ENCODE assay signal across 10 cellular contexts in genomic region chr11:45285931-45286632, GRCh38. TPM values are rescaled to one million over a fixed set of nuclear protein-coding genes. Genes with fewer than 3 reads are reported as not detected.
DNase-seq lines count a peak whose midpoint lies in the region; ATAC-seq, FAIRE-seq and TF ChIP-seq lines count a peak whose summit lies in the region.
"Had no signal": no experiment of that assay in that cellular context is flagged by ENCODE, and none has a peak within 500 bp of the region (broad histone marks: within the 10 kb centered on the region; RNA-seq: fewer than 3 reads in every experiment).

Gene SYT13 (minus strand): TSS chr11:45286341. CDS start chr11:45286207, 134 bp downstream.

- ATAC-seq in heart left ventricle (peak in 3 of 4 donors; percentile 71 to 84 (median 80)), pancreas (peak; percentile 94 to 98 (median 95)), gastrocnemius medialis (no peak), HG03097 (IDR thresholded peaks at IDR 0.05; ENCODE audit: low FRiP score, unreplicated experiment) (no peak)

- DNase-seq in NCI-H69 (lab: John Stamatoyannopoulos, UW): peak; percentile 32
- DNase-seq in heart left ventricle: peak in 2 of 5 donors; percentile 32 to 71
- DNase-seq in pancreas: peak; percentile 58 to 87 (median 76)
- DNase-seq in ureter (ENCODE audit: low spot score): no peak
- DNase-seq in gastrocnemius medialis: no peak
- DNase-seq in activated T-cell treated with anti-CD3 and anti-CD28 coated beads, Interleukin-2, amount 50 U/mL, for 1 hour: no peak

- H3K4me3 ChIP-seq in heart left ventricle: peak within 1 kb of the TSS in 8 of 12 donors; percentile 13 to 37 (median 24)
- peak within 1 kb of the TSS in 3 of 4 donors; percentile 16 to 45 (median 34) for H3K4me3 ChIP-seq in pancreas
- H3K4me3 ChIP-seq in gastrocnemius medialis: peak within 1 kb of the TSS in 1 of 4 donors; percentile 21
- H3K4me3 ChIP-seq: lung had no signal

- no peak within 1 kb of the TSS for H3K27ac ChIP-seq in heart left ventricle
- H3K27ac ChIP-seq in pancreas: peak within 1 kb of the TSS in 1 of 4 donors; percentile 38
- H3K27ac ChIP-seq in gastrocnemius medialis: no peak within 1 kb of the TSS

- no peaks in the 10 kb centered on the region for H3K36me3 ChIP-seq in ES-I3 (ENCODE audit: insufficient read depth, low read length)
- no peaks in the 10 kb centered on the region for H3K36me3 ChIP-seq in heart left ventricle
- H3K36me3 ChIP-seq in pancreas: no peaks in the 10 kb centered on the region
- no peaks in the 10 kb centered on the region for H3K36me3 ChIP-seq in gastrocnemius medialis

- H3K9me3 ChIP-seq in ES-I3 (ENCODE audit: control insufficient read depth, insufficient read depth, low read length) (no peaks in the 10 kb centered on the region), heart left ventricle (peaks cover 0 to 8% (median 0%) of the 10 kb centered on the region in 12 donors), pancreas (no peaks in the 10 kb centered on the region), gastrocnemius medialis (no peaks in the 10 kb centered on the region)

- H3K27me3 ChIP-seq in heart left ventricle (peaks cover 15 to 82% (median 38%) of the 10 kb centered on the region in 9 donors), pancreas (no peaks in the 10 kb centered on the region), gastrocnemius medialis (peaks cover 42 to 60% (median 49%) of the 10 kb centered on the region in 3 donors)

- WGBS in heart left ventricle, 4 donors: 3 to 11% (median 5%) methylated on average over 16 to 50 of the region's 50 CpGs
- 3 to 4% methylated on average over 45 to 50 of the region's 50 CpGs for WGBS in pancreas, 2 donors

- no peak for FAIRE-seq in pancreas (lab: Jason Lieb, UNC)
- FAIRE-seq: RCC 7860 had no signal

- no peak for TF ChIP-seq CTCF in heart left ventricle (IDR thresholded peaks at IDR 0.05)
- no peak for TF ChIP-seq CTCF in pancreas (IDR thresholded peaks at IDR 0.05)
- no peak for TF ChIP-seq CTCF in gastrocnemius medialis (IDR thresholded peaks at IDR 0.05 in 4 of 5, conservative IDR thresholded peaks at IDR 0.05 in 1 of 5)

- H3K9ac ChIP-seq in ES-I3 (ENCODE audit: low read depth, low read length): peak within 1 kb of the TSS; percentile 73

- H3K4me1 ChIP-seq in ES-I3 (ENCODE audit: insufficient read depth, low read length) (no peaks in the 10 kb centered on the region; the same call in 1 of the 2 replicates), heart left ventricle (peaks cover 0 to 9% (median 0%) of the 10 kb centered on the region in 12 donors), pancreas (no peaks in the 10 kb centered on the region), gastrocnemius medialis (no peaks in the 10 kb centered on the region)

- intact Hi-C loops in heart left ventricle (cut with DNase I): loop anchor here in 1 of 10 donors (5.0 kb wide), 1 partner anchor 354 kb away; no protein-coding TSS in a partner anchor
- intact Hi-C loops in pancreas (cut with DNase I): loop anchor here in 1 of 3 donors (10.0 kb wide), 1 partner anchor 181 kb away; no protein-coding TSS in a partner anchor
- intact Hi-C loops in gastrocnemius medialis (cut with DNase I; ENCODE audit: low total_unique reads): no loop called here

- in situ Hi-C loops in gastrocnemius medialis (cut with MboI; ENCODE audit: low sequenced_read_pairs in 4 of 4): loop anchor here in 2 of 4 donors (25.0 kb wide), 1 partner anchor 349 kb away; no protein-coding TSS in a partner anchor

- TF ChIP-seq POLR2A in heart left ventricle (IDR thresholded peaks at IDR 0.05) (no peak), gastrocnemius medialis (IDR thresholded peaks at IDR 0.05) (no peak)

RNA-seq across cellular contexts. Expression of gene SYT13, which starts in this region (rescaled TPM):
- total RNA-seq in heart left ventricle (1 to 10 TPM in 8 of 9 donors, under 1 TPM in 1; 0.61 to 7.5 (median 3.5) TPM), pancreas (10 to 100 TPM in 2 of 6 donors, 1 to 10 TPM in 4; 2.5 to 15.4 (median 5.8) TPM), ureter (not detected), gastrocnemius medialis (under 1 TPM in 1 of 4 donors, not detected in 3; 0.15 TPM)
- polyA plus RNA-seq in heart left ventricle (1 to 10 TPM; 1.2 to 1.3 TPM), pancreas (10 to 100 TPM in 1 of 2 donors, 1 to 10 TPM in 1; 5.6 to 30.9 TPM)

Comparison
In these comparisons a context has a peak if more than half of its experiments do, and no peak if none do; other contexts are left out.
1. DNase-seq: peak in NCI-H69 (single experiment) and pancreas (6 of 6); none in ureter (single experiment), gastrocnemius medialis (0 of 2) and activated T-cell treated with anti-CD3 and anti-CD28 coated beads, Interleukin-2, amount 50 U/mL, for 1 hour (single experiment).
2. ATAC-seq: peak in heart left ventricle (3 of 4) and pancreas (4 of 4); none in gastrocnemius medialis (0 of 2) and HG03097 (single experiment).